ENCODE assay signal across 8 cellular contexts in the genomic region with DNA sequence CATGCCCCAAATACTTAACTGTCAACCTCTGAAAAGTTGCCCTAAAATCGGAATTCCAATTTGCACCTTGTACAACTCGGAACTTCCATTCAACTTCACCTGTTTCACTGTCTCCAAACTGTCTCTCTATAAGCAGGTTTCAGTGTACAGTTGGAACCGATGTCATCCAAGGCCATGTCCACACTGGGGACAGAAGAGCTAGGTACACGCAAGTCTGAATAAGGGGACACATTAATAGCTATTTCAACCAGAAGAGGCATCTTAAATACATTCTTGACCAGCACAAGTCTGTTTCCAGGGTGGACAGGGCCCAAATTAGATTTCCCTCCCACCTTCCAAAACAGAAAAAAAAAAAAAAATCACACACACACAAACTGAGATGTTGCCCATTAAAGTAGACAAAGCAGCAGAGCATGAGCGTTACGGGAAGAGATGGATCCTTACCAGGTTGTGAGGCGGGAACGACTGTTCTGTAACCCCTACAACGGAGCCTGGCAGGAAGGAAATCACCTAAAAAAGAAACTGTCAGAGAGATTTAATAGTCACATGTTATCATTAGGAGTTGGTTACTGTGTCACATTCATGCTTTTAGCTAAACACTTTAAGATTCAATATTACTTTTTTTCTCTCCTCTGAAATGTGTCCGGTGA. TPM values are rescaled to one million over a fixed set of nuclear protein-coding genes. Genes with fewer than 3 reads are reported as not detected.
DNase-seq lines count a peak whose midpoint lies in the region; ATAC-seq, FAIRE-seq and TF ChIP-seq lines count a peak whose summit lies in the region.

No MANE protein-coding gene starts in this region.

- in situ Hi-C loops in transverse colon (cut with MboI; ENCODE audit: low pct_ligation_motif_present in 1 of 4, low pct_unique_long_range_greater_than_20kb in 1 of 4, low sequenced_read_pairs in 3 of 4): loop anchor here in 1 of 4 donors (25.0 kb wide), 1 partner anchor 574 kb away; the partner anchor contains the start of gene EED

- FAIRE-seq in GM19239 (lab: Jason Lieb, UNC): no peak

- no peak for DNase-seq in AG10803 (ENCODE audit: low read depth)
- DNase-seq in HFF-Myc (ENCODE audit: extremely low read depth, low read depth): no peak
- DNase-seq in ascending aorta (ENCODE audit: low spot score in 2 of 2): no peak
- DNase-seq in right lobe of liver: no peak
- no peak for DNase-seq in transverse colon
- no peak for DNase-seq in amygdala (lab: John Stamatoyannopoulos, UW)
- no peak for DNase-seq in GM19239 (ENCODE audit: insufficient read length, low spot score)

- 0% methylated on average over 10 of the region's 10 CpGs for WGBS in right lobe of liver (ENCODE audit: insufficient coverage, low coverage, low lambda C conversion rate, missing lambda C conversion rate)
- WGBS in transverse colon (ENCODE audit: low coverage in 1 of 2), 2 donors: 2 to 5% methylated on average over 10 of the region's 10 CpGs

- H3K4me1 ChIP-seq in ascending aorta: peaks cover 0 to 25% of the 10 kb centered on the region in 2 donors
- H3K4me1 ChIP-seq in right lobe of liver: peaks cover 0 to 38% (median 9%) of the 10 kb centered on the region in 4 donors
- peaks cover 13 to 61% (median 42%) of the 10 kb centered on the region in 4 donors for H3K4me1 ChIP-seq in transverse colon

- ATAC-seq in right lobe of liver (no peak), GM21576 (IDR thresholded peaks at IDR 0.05; ENCODE audit: unreplicated experiment) (no peak)

- H3K27ac ChIP-seq in ascending aorta (peak overlapping the region; percentile 99), right lobe of liver (peak overlapping the region; percentile 89 to 98 (median 94)), transverse colon (peak overlapping the region; percentile 94 to 100 (median 98))

- TF ChIP-seq EP300 in transverse colon (IDR thresholded peaks at IDR 0.05; ENCODE audit: low read depth): no peak

- H3K9me3 ChIP-seq in ascending aorta (no peaks in the 10 kb centered on the region), right lobe of liver (no peaks in the 10 kb centered on the region), transverse colon (no peaks in the 10 kb centered on the region)

- no peak for TF ChIP-seq CTCF in AG10803 (conservative IDR thresholded peaks at IDR 0.05; ENCODE audit: low read length)
- no peak for TF ChIP-seq CTCF in HFF-Myc (IDR thresholded peaks at IDR 0.05; ENCODE audit: low read depth, low read length, missing control alignments)
- TF ChIP-seq CTCF in ascending aorta (IDR thresholded peaks at IDR 0.05): no peak
- no peak for TF ChIP-seq CTCF in right lobe of liver (IDR thresholded peaks at IDR 0.05)
- TF ChIP-seq CTCF in transverse colon (IDR thresholded peaks at IDR 0.05): no peak

- TF ChIP-seq POLR2A in right lobe of liver (IDR thresholded peaks at IDR 0.05): no peak
- TF ChIP-seq POLR2A in transverse colon (IDR thresholded peaks at IDR 0.05): no peak

- H3K4me3 ChIP-seq in AG10803 (ENCODE audit: low read length) (peak overlapping the region; percentile 78), HFF-Myc (replicated peaks; ENCODE audit: low read depth, low read length) (peak overlapping the region; percentile 75), ascending aorta (peak overlapping the region; percentile 74 to 90), right lobe of liver (peak overlapping the region; percentile 88 to 92 (median 89)), transverse colon (peak overlapping the region; percentile 61 to 93 (median 88))

- H3K27me3 ChIP-seq in ascending aorta: no peaks in the 10 kb centered on the region
- H3K27me3 ChIP-seq in right lobe of liver: no peaks in the 10 kb centered on the region
- no peaks in the 10 kb centered on the region for H3K27me3 ChIP-seq in transverse colon

- intact Hi-C loops in ascending aorta (cut with DNase I): loop anchor here (10.0 kb wide), 3 partner anchors 192 to 642 kb away; partner anchors contain the start of genes CCDC83, HIKESHI and PICALM
- intact Hi-C loops in right lobe of liver (cut with DNase I): no loop called here
- intact Hi-C loops in transverse colon (cut with DNase I; ENCODE audit: low total_unique reads): loop anchor here (5.0 kb wide), 1 partner anchor 36 kb away; the partner anchor contains the start of genes DLG2 and TMEM126B

- H3K36me3 ChIP-seq in ascending aorta (peaks cover 4 to 16% of the 10 kb centered on the region in 2 donors), right lobe of liver (peaks cover 0 to 25% (median 4%) of the 10 kb centered on the region in 4 donors), transverse colon (peaks cover 0 to 10% (median 3%) of the 10 kb centered on the region in 4 donors)

RNA-seq across cellular contexts. Expression of gene CREBZF, which starts 1.7 kb away (rescaled TPM):
- total RNA-seq in ascending aorta (29.7 TPM), right lobe of liver (10 to 100 TPM; 14.1 to 23.0 (median 18.0) TPM), transverse colon (100 to 1,000 TPM in 1 of 4 donors, 10 to 100 TPM in 3; 55.3 to 147 (median 85.5) TPM)

RNA-seq across cellular contexts. Expression of gene TMEM126A, which starts 15.4 kb away (rescaled TPM):
- total RNA-seq in ascending aorta (6.8 TPM), right lobe of liver (10 to 100 TPM; 13.4 to 22.9 (median 17.7) TPM), transverse colon (10 to 100 TPM in 2 of 4 donors, 1 to 10 TPM in 1, not detected in 1; 4.0 to 17.5 (median 11.3) TPM)

RNA-seq across cellular contexts. Expression of gene CCDC89, which starts 22.8 kb away (rescaled TPM):
- 16.6 TPM for total RNA-seq in ascending aorta
- total RNA-seq in right lobe of liver: under 1 TPM in 1 of 6 experiments, not detected in 5; 0.20 TPM
- total RNA-seq in transverse colon: 1 to 10 TPM in 3 of 4 donors, under 1 TPM in 1; 1.00 to 9.6 (median 7.2) TPM

RNA-seq across cellular contexts. Expression of gene TMEM126B, which starts 34.8 kb away (rescaled TPM):
- total RNA-seq in ascending aorta (76.4 TPM), right lobe of liver (10 to 100 TPM; 14.3 to 28.5 (median 22.3) TPM), transverse colon (10 to 100 TPM; 29.9 to 48.3 (median 42.6) TPM)

RNA-seq across cellular contexts. Expression of gene DLG2, which starts 36.1 kb away (rescaled TPM):
- 0.43 TPM for total RNA-seq in ascending aorta
- 1 to 10 TPM; 1.2 to 6.4 (median 2.5) TPM for total RNA-seq in right lobe of liver
- total RNA-seq in transverse colon: 10 to 100 TPM in 1 of 4 donors, 1 to 10 TPM in 3; 1.9 to 28.3 (median 3.7) TPM

Comparison
In these comparisons a context has a peak if more than half of its experiments do, and no peak if none do; other contexts are left out.
1. intact Hi-C loops: an anchor here in ascending aorta (10.0 kb wide) and transverse colon (5.0 kb wide); none called in right lobe of liver.